Comparison of ENCODE assay signal across 8 cellular contexts in the genomic region with DNA sequence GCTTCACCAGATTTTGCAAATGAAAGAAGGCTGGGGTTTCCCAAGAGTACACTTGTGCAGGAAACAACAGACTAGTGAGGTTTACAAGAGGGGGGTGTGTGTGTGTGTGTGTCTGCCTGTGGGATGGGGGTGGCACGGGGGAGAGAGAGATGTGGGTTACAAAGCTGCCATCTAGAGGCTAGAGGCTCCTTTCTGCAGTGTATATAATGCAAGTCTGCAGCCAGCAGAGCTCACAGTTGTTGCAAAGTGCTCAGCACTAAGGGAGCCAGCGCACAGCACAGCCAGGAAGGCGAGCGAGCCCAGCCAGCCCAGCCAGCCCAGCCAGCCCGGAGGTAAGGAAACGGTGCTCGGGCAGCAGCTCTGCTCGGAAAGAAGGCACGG. TPM values are rescaled to one million over a fixed set of nuclear protein-coding genes. Genes with fewer than 3 reads are reported as not detected.
DNase-seq lines count a peak whose midpoint lies in the region; ATAC-seq and TF ChIP-seq lines count a peak whose summit lies in the region.

A gene (plus strand): TSS at position 233 of the 381 bp plus-strand sequence. CDS start 10,641 bp downstream, outside the sequence.

- whole genome bisulfite sequencing in upper lobe of left lung, 2 donors = 1 to 8% methylated on average over 1 to 9 of the region's 9 CpGs

- intact Hi-C loops in cardiac septum (cut with DNase I) = loop anchor here (2.0 to 5.0 kb wide), 4 partner anchors 57 to 458 kb away; no protein-coding TSS in a partner anchor
- intact Hi-C loops in posterior cingulate gyrus (cut with DNase I) = loop anchor here (2.0 kb wide), 2 partner anchors 57 to 217 kb away; no protein-coding TSS in a partner anchor

- DNase-seq in DMS114 treated with DMSO at 0.1 percent for 48 hours (lab: John Stamatoyannopoulos, UW; ENCODE audit: unreplicated experiment) = peak; percentile 52
- peak; percentile 16 for DNase-seq in SIG-M5 (lab: John Stamatoyannopoulos, UW)
- peak; percentile 68 for DNase-seq in activated naive CD8-positive, alpha-beta T cell treated with anti-CD3 and anti-CD28 coated beads for 36 hours
- peak; percentile 87 for DNase-seq in cardiac septum (ENCODE audit: low spot score)
- DNase-seq in posterior cingulate gyrus = peak; percentile 53 to 95 (median 74)
- DNase-seq in upper lobe of left lung = peak; percentile 78 to 86

- H3K27me3 ChIP-seq in HUES6 (ENCODE audit: control insufficient read depth, insufficient read depth, low read length) (peaks cover 45% of the 10 kb centered on the region), upper lobe of left lung (peaks cover 0 to 7% (median 0%) of the 10 kb centered on the region in 4 donors)

- TF ChIP-seq EP300 in upper lobe of left lung (IDR thresholded peaks at IDR 0.05) = no peak

- peak within 1 kb of the TSS; percentile 43 for H3K9ac ChIP-seq in HUES6 (ENCODE audit: low read length)

- peak; percentile 74 for ATAC-seq in GM21423 (IDR thresholded peaks at IDR 0.05; ENCODE audit: unreplicated experiment)
- ATAC-seq in upper lobe of left lung (ENCODE audit: low FRiP score in 2 of 2) = peak; percentile 79 to 80

- no peaks in the 10 kb centered on the region for H3K27me3 Mint-ChIP-seq in activated naive CD8-positive, alpha-beta T cell treated with anti-CD3 and anti-CD28 coated beads for 36 hours

- no peaks in the 10 kb centered on the region for H3K9me3 ChIP-seq in HUES6 (ENCODE audit: control insufficient read depth, insufficient read depth, low read depth, low read length)
- H3K9me3 ChIP-seq in upper lobe of left lung = no peaks in the 10 kb centered on the region

- TF ChIP-seq POLR2A in upper lobe of left lung (IDR thresholded peaks at IDR 0.05) = peak in 2 of 4 donors; percentile 26 to 72

- H3K4me1 Mint-ChIP-seq in activated naive CD8-positive, alpha-beta T cell treated with anti-CD3 and anti-CD28 coated beads for 36 hours = peaks cover 22% of the 10 kb centered on the region

- H3K36me3 ChIP-seq in HUES6 (ENCODE audit: control insufficient read depth, insufficient read depth, low read length) = no peaks in the 10 kb centered on the region
- no peaks in the 10 kb centered on the region for H3K36me3 ChIP-seq in upper lobe of left lung

- H3K4me1 ChIP-seq in HUES6 (ENCODE audit: control insufficient read depth, insufficient read depth, low read length) = peaks cover 50% of the 10 kb centered on the region
- peaks cover 32 to 36% (median 35%) of the 10 kb centered on the region in 4 donors for H3K4me1 ChIP-seq in upper lobe of left lung

- H3K27ac Mint-ChIP-seq in activated naive CD8-positive, alpha-beta T cell treated with anti-CD3 and anti-CD28 coated beads for 36 hours = no peak within 1 kb of the TSS

- no peaks in the 10 kb centered on the region for H3K36me3 Mint-ChIP-seq in activated naive CD8-positive, alpha-beta T cell treated with anti-CD3 and anti-CD28 coated beads for 36 hours

- no peaks in the 10 kb centered on the region for H3K9me3 Mint-ChIP-seq in activated naive CD8-positive, alpha-beta T cell treated with anti-CD3 and anti-CD28 coated beads for 36 hours

- TF ChIP-seq CTCF in upper lobe of left lung (IDR thresholded peaks at IDR 0.05) = peak in 4 of 6 experiments; percentile 18 to 51 (median 39)

- H3K4me3 Mint-ChIP-seq in activated naive CD8-positive, alpha-beta T cell treated with anti-CD3 and anti-CD28 coated beads for 36 hours = peak within 1 kb of the TSS; percentile 79

- no peak within 1 kb of the TSS for H3K27ac ChIP-seq in HUES6 (ENCODE audit: low read depth, low read length)
- peak within 1 kb of the TSS in 3 of 4 donors; percentile 73 to 81 (median 80) for H3K27ac ChIP-seq in upper lobe of left lung

- H3K4me3 ChIP-seq in HUES6 (ENCODE audit: low read depth, low read length) (peak within 1 kb of the TSS; percentile 80), upper lobe of left lung (peak within 1 kb of the TSS in 3 of 4 donors; percentile 35 to 51 (median 48))

RNA-seq across cellular contexts. Expression of the gene that starts here (rescaled TPM):
- 1 to 10 TPM; 1.3 to 1.5 TPM for total RNA-seq in activated naive CD8-positive, alpha-beta T cell treated with anti-CD3 and anti-CD28 coated beads for 36 hours
- total RNA-seq in cardiac septum (36.6 TPM), upper lobe of left lung (10 to 100 TPM in 3 of 6 donors, 1 to 10 TPM in 3; 3.9 to 28.5 (median 10.5) TPM)

Comparison
In these comparisons a context has a peak if more than half of its experiments do, and no peak if none do; other contexts are left out.
1. DNase-seq: peak in every context shown above with its lines; median percentile 87 in cardiac septum; 82 in upper lobe of left lung; 74 in posterior cingulate gyrus; 68 in activated naive CD8-positive, alpha-beta T cell treated with anti-CD3 and anti-CD28 coated beads for 36 hours; 52 in DMS114 treated with DMSO at 0.1 percent for 48 hours; 16 in SIG-M5.